In genomic region chr6:34098045-34098936, GRCh38 we compare ENCODE assay signal across 20 cellular contexts. TPM values are rescaled to one million over a fixed set of nuclear protein-coding genes. Genes with fewer than 3 reads are reported as not detected.
DNase-seq lines count a peak whose midpoint lies in the region; ATAC-seq and TF ChIP-seq lines count a peak whose summit lies in the region.
"Had no signal": no experiment of that assay in that cellular context is flagged by ENCODE, and none has a peak within 500 bp of the region (broad histone marks: within the 10 kb centered on the region; RNA-seq: fewer than 3 reads in every experiment).

No MANE protein-coding gene starts in this region.

- H3K4ac ChIP-seq in mesenchymal stem cell (ENCODE audit: low read depth in 1 of 2, low read length in 2 of 2), result no peak overlapping the region

- no peak overlapping the region for H3K27ac Mint-ChIP-seq in stimulated activated effector memory CD8-positive, alpha-beta T cell treated with anti-CD3 and anti-CD28 coated beads, Interleukin-12 subunit alpha, Interleukin-12 subunit beta, amount 100 ng/mL, for 72 hours
- H3K27ac Mint-ChIP-seq: CD8-positive, alpha-beta T cell had no signal

- H3K23ac ChIP-seq in mesenchymal stem cell (ENCODE audit: low read length in 2 of 2), result no peak overlapping the region

- H2BK12ac ChIP-seq in mesenchymal stem cell (ENCODE audit: low read length in 2 of 2), result no peak overlapping the region

- H3K18ac ChIP-seq in mesenchymal stem cell (ENCODE audit: low read depth in 1 of 2, low read length in 2 of 2), result no peak overlapping the region

- H3K4me2 ChIP-seq in mesenchymal stem cell (ENCODE audit: low read length, poor library complexity, severe bottlenecking), result no peak overlapping the region

- no peaks in the 10 kb centered on the region for H3K9me3 Mint-ChIP-seq in stimulated activated effector memory CD8-positive, alpha-beta T cell treated with anti-CD3 and anti-CD28 coated beads, Interleukin-12 subunit alpha, Interleukin-12 subunit beta, amount 100 ng/mL, for 72 hours
- H3K9me3 Mint-ChIP-seq: CD8-positive, alpha-beta T cell had no signal

- H3K36me3 ChIP-seq in HUES64 (ENCODE audit: insufficient read depth, low read length) (no peaks in the 10 kb centered on the region), WERI-Rb-1 (peaks cover 8% of the 10 kb centered on the region), mesenchymal stem cell (ENCODE audit: control insufficient read depth in 1 of 2, insufficient read depth in 2 of 2, low read depth in 1 of 2, low read length in 2 of 2) (no peaks in the 10 kb centered on the region)
- H3K36me3 ChIP-seq: BLaER1, HAP-1, Peyer's patch had no signal

- ATAC-seq in HG02759 (IDR thresholded peaks at IDR 0.05; ENCODE audit: unreplicated experiment) (no peak), GM18517 (IDR thresholded peaks at IDR 0.05; ENCODE audit: unreplicated experiment) (no peak)
- ATAC-seq in stimulated activated effector memory CD8-positive, alpha-beta T cell treated with anti-CD3 and anti-CD28 coated beads, Interleukin-12 subunit alpha, Interleukin-12 subunit beta, amount 100 ng/mL, for 72 hours, result no peak
- ATAC-seq: CD8-positive, alpha-beta T cell; Right ventricle myocardium inferior had no signal

- 78% methylated on average over 7 of the region's 8 CpGs for whole genome bisulfite sequencing in HUES64
- WGBS in mesenchymal stem cell, result 80% methylated on average over 7 of the region's 8 CpGs

- H3K36me3 Mint-ChIP-seq in stimulated activated effector memory CD8-positive, alpha-beta T cell treated with anti-CD3 and anti-CD28 coated beads, Interleukin-12 subunit alpha, Interleukin-12 subunit beta, amount 100 ng/mL, for 72 hours, result no peaks in the 10 kb centered on the region
- H3K36me3 Mint-ChIP-seq: CD8-positive, alpha-beta T cell had no signal

- no peaks in the 10 kb centered on the region for H3K4me1 Mint-ChIP-seq in stimulated activated effector memory CD8-positive, alpha-beta T cell treated with anti-CD3 and anti-CD28 coated beads, Interleukin-12 subunit alpha, Interleukin-12 subunit beta, amount 100 ng/mL, for 72 hours

- no peak overlapping the region for H3K4me3 Mint-ChIP-seq in stimulated activated effector memory CD8-positive, alpha-beta T cell treated with anti-CD3 and anti-CD28 coated beads, Interleukin-12 subunit alpha, Interleukin-12 subunit beta, amount 100 ng/mL, for 72 hours
- H3K4me3 Mint-ChIP-seq: CD8-positive, alpha-beta T cell had no signal

- H2AK5ac ChIP-seq in mesenchymal stem cell (ENCODE audit: low read length, severe bottlenecking), result no peak overlapping the region

- no peak overlapping the region for H3K14ac ChIP-seq in mesenchymal stem cell (ENCODE audit: low read length in 2 of 2)

- no peaks in the 10 kb centered on the region for H3K79me1 ChIP-seq in mesenchymal stem cell (replicated peaks; ENCODE audit: low read length, poor library complexity, severe bottlenecking)

- H3K27me3 ChIP-seq in HUES64 (ENCODE audit: insufficient read depth, low read length) (no peaks in the 10 kb centered on the region), WERI-Rb-1 (ENCODE audit: insufficient read depth, low read depth, severe bottlenecking) (no peaks in the 10 kb centered on the region), mesenchymal stem cell (ENCODE audit: control insufficient read depth in 1 of 2, insufficient read depth in 1 of 2, low read length in 2 of 2) (peaks cover 69 to 95% of the 10 kb centered on the region in 2 experiments)
- H3K27me3 ChIP-seq: BLaER1, Peyer's patch had no signal

- H3K9ac ChIP-seq in HUES64 (ENCODE audit: low read depth, low read length) (peak overlapping the region; percentile 32; the same call in 1 of the 2 replicates), mesenchymal stem cell (ENCODE audit: low read length) (no peak overlapping the region)
- H3K9ac ChIP-seq: BLaER1 had no signal

- TF ChIP-seq CTCF in WERI-Rb-1 (IDR thresholded peaks at IDR 0.05; ENCODE audit: low read depth, low read length), result no peak

- no peak overlapping the region for H2AFZ ChIP-seq in mesenchymal stem cell (ENCODE audit: low read depth, low read length)

- H3K9me3 ChIP-seq in HUES64 (ENCODE audit: insufficient read depth, low read depth, low read length) (no peaks in the 10 kb centered on the region), WERI-Rb-1 (ENCODE audit: severe bottlenecking) (peaks cover 3% of the 10 kb centered on the region), mesenchymal stem cell (ENCODE audit: control insufficient read depth, low read length) (no peaks in the 10 kb centered on the region)
- H3K9me3 ChIP-seq: BLaER1, HAP-1, Peyer's patch had no signal

- peak overlapping the region; percentile 9 for H4K8ac ChIP-seq in mesenchymal stem cell (ENCODE audit: low read length)

- DNase-seq in ELF-1 (ENCODE audit: low read depth, low spot score), result peak; percentile 64
- DNase-seq in WERI-Rb-1, result no peak
- no peak for DNase-seq in mesenchymal stem cell
- DNase-seq in stimulated activated effector memory CD8-positive, alpha-beta T cell treated with anti-CD3 and anti-CD28 coated beads, Interleukin-12 subunit alpha, Interleukin-12 subunit beta, amount 100 ng/mL, for 72 hours (ENCODE audit: low spot score in 2 of 2), result no peak
- DNase-seq in MV-4-11 (lab: John Stamatoyannopoulos, UW), result no peak
- DNase-seq: Calu3; CD8-positive, alpha-beta T cell; NCI-H1105 treated with DMSO at 0.1 percent for 48 hours; NCI-H187 treated with DMSO at 0.1 percent for 48 hours; NCI-H2171 treated with DMSO at 0.1 percent for 48 hours; NCI-H446 treated with DMSO at 0.1 percent for 48 hours; NCI-H69; Peyer's patch; SW 1271 had no signal

- H2BK5ac ChIP-seq in mesenchymal stem cell (ENCODE audit: low read depth, low read length, poor library complexity, severe bottlenecking), result no peak overlapping the region

- no peak overlapping the region for H3K4me3 ChIP-seq in HUES64 (ENCODE audit: low read length)
- H3K4me3 ChIP-seq in WERI-Rb-1 (ENCODE audit: low read depth, low read length), result no peak overlapping the region
- no peak overlapping the region for H3K4me3 ChIP-seq in mesenchymal stem cell (ENCODE audit: insufficient read depth in 1 of 2, low read depth in 1 of 2, low read length in 2 of 2)
- H3K4me3 ChIP-seq: BLaER1, HAP-1, Peyer's patch had no signal

- peak overlapping the region; percentile 13; the same call in 1 of the 2 replicates for H3K27ac ChIP-seq in HUES64 (ENCODE audit: low read depth, low read length)
- peak overlapping the region; percentile 69 for H3K27ac ChIP-seq in WERI-Rb-1
- no peak overlapping the region for H3K27ac ChIP-seq in mesenchymal stem cell (ENCODE audit: low read length, poor library complexity, severe bottlenecking)
- H3K27ac ChIP-seq: BLaER1, Peyer's patch had no signal

- H2BK15ac ChIP-seq in mesenchymal stem cell (ENCODE audit: low read depth, poor library complexity, severe bottlenecking), result no peak overlapping the region

- no peak overlapping the region for H2BK120ac ChIP-seq in mesenchymal stem cell (ENCODE audit: low read depth, low read length)

- no peaks in the 10 kb centered on the region; the same call in 1 of the 2 replicates for H3K4me1 ChIP-seq in HUES64 (ENCODE audit: insufficient read depth, low read length)
- H3K4me1 ChIP-seq in mesenchymal stem cell (ENCODE audit: control insufficient read depth, insufficient read depth, low read depth, low read length), result no peaks in the 10 kb centered on the region
- H3K4me1 ChIP-seq: HAP-1, Peyer's patch had no signal

- no peak overlapping the region for H4K91ac ChIP-seq in mesenchymal stem cell (ENCODE audit: low read length)

RNA-seq across cellular contexts. Expression of gene GRM4, which starts 47.6 kb away (rescaled TPM):
- polyA plus RNA-seq in HUES64 (2013, experiment 1 of 2), result 9.4 TPM
- polyA plus RNA-seq in HUES64 (2013, experiment 2 of 2), result 12.8 TPM
- 0.04 TPM for polyA plus RNA-seq in mesenchymal stem cell (2013, experiment 1 of 2)
- polyA plus RNA-seq in mesenchymal stem cell (2013, experiment 2 of 2), result 0.01 TPM
